ENCODE assay signal across 8 cellular contexts in the genomic region with DNA sequence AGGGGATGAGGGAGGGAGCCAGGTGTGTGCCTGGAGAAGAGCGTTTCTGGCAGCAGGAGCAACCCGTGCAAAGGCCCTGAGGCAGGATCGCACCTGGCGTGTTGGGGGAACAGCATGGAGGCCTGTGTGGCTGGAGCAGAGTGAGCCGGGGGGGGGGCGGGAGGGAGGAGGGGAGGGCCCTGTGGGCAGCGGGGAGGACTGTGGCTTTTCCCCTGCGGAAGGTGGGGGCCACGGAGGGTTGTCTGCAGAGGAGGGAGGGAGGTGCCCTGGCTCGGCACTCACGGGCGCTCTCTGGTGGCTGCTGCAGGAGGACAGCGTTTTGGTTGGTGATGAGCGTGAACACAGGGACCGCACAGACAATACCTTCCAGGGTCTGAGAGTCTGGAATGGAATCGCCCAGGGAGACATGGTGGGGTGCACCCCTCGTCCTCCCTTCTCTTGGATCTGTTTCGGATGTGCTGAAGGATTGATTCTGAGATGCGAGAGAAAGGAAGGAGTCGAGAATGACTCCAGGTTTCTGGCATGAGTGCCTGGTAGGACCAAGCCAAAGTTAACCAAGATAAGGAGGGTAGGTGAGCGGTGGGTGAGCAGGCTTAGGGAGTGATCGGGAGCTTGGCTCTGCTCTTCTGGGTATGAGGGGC. TPM values are rescaled to one million over a fixed set of nuclear protein-coding genes. Genes with fewer than 3 reads are reported as not detected.
A peak's percentile ranks its signal among the peaks of the same experiment; 100 is the strongest.
DNase-seq lines count a peak whose midpoint lies in the region; ATAC-seq, FAIRE-seq and TF ChIP-seq lines count a peak whose summit lies in the region.

No MANE protein-coding gene starts in this region.

- no peaks in the 10 kb centered on the region for H3K9me3 Mint-ChIP-seq in natural killer cell
- no peaks in the 10 kb centered on the region for H3K9me3 Mint-ChIP-seq in stimulated activated naive CD8-positive, alpha-beta T cell treated with anti-CD3 and anti-CD28 coated beads, Interleukin-15, amount 100 ng/mL, for 72 hours

- peaks cover 8% of the 10 kb centered on the region for H3K4me1 ChIP-seq in OCI-LY1 (ENCODE audit: insufficient read depth, low read length, severe bottlenecking)

- peaks cover 23 to 38% of the 10 kb centered on the region in 2 donors for H3K4me1 Mint-ChIP-seq in natural killer cell
- H3K4me1 Mint-ChIP-seq in stimulated activated naive CD8-positive, alpha-beta T cell treated with anti-CD3 and anti-CD28 coated beads, Interleukin-15, amount 100 ng/mL, for 72 hours: peaks cover 46% of the 10 kb centered on the region

- H3K27ac Mint-ChIP-seq in natural killer cell: peak overlapping the region in 1 of 2 donors; percentile 59
- peak overlapping the region; percentile 22 to 28 for H3K27ac Mint-ChIP-seq in stimulated activated naive CD8-positive, alpha-beta T cell treated with anti-CD3 and anti-CD28 coated beads, Interleukin-15, amount 100 ng/mL, for 72 hours

- H3K79me2 ChIP-seq in OCI-LY1 (ENCODE audit: insufficient read depth, low read length): 0 out of 2 replicates have a peak, but pooled peaks cover 3% of the 10 kb centered on the region

- no peaks in the 10 kb centered on the region for H3K9me3 ChIP-seq in OCI-LY1 (ENCODE audit: low read length)

- no peaks in the 10 kb centered on the region; the same call in 1 of the 2 replicates for H3F3A ChIP-seq in OCI-LY1 (ENCODE audit: insufficient read depth, low read length)

- peaks cover 5% of the 10 kb centered on the region; the same call in 1 of the 2 replicates for H3K36me3 ChIP-seq in OCI-LY1 (ENCODE audit: insufficient read depth, low read length)

- H2AFZ ChIP-seq in OCI-LY1 (ENCODE audit: low read length): no peak overlapping the region

- H4K20me1 ChIP-seq in OCI-LY1 (ENCODE audit: insufficient read depth, low read length): no peaks in the 10 kb centered on the region

- TF ChIP-seq CTCF in OCI-LY1 (IDR thresholded peaks at IDR 0.05; ENCODE audit: low read length) (peak; percentile 79), epithelial cell of esophagus (IDR thresholded peaks at IDR 0.05; ENCODE audit: insufficient read depth, low read depth, low read length, missing control alignments) (peak; percentile 78), natural killer cell (IDR thresholded peaks at IDR 0.05) (peak; percentile 53)

- no peak overlapping the region for H3K27ac ChIP-seq in OCI-LY1 (ENCODE audit: low read depth, low read length, poor library complexity, severe bottlenecking)

- DNase-seq in GM19239 (ENCODE audit: insufficient read length, low spot score): peak; percentile 61
- peak; percentile 57 for DNase-seq in activated T-cell treated with anti-CD3 and anti-CD28 coated beads for 4 hours
- DNase-seq in epithelial cell of esophagus (ENCODE audit: low read depth): peak; percentile 73
- peak; percentile 61 for DNase-seq in natural killer cell
- DNase-seq in stimulated activated naive CD8-positive, alpha-beta T cell treated with anti-CD3 and anti-CD28 coated beads, Interleukin-15, amount 100 ng/mL, for 72 hours: peak; percentile 60 to 68
- DNase-seq in GOT3 (lab: John Stamatoyannopoulos, UW): no peak

- intact Hi-C loops in natural killer cell (cut with micrococcal nuclease): no loop called here

- peak; percentile 80 to 91 (median 91) for ATAC-seq in natural killer cell
- ATAC-seq in stimulated activated naive CD8-positive, alpha-beta T cell treated with anti-CD3 and anti-CD28 coated beads, Interleukin-15, amount 100 ng/mL, for 72 hours: peak; percentile 84
- no peak for ATAC-seq in GM18505 (IDR thresholded peaks at IDR 0.05; ENCODE audit: unreplicated experiment)

- H3K4me2 ChIP-seq in OCI-LY1 (ENCODE audit: low read length): no peak overlapping the region; the same call in 1 of the 2 replicates

- no peaks in the 10 kb centered on the region for H3K36me3 Mint-ChIP-seq in natural killer cell

- no peak for TF ChIP-seq POLR2A in GM18505 (IDR thresholded peaks at IDR 0.05; ENCODE audit: borderline replicate concordance, extremely low read depth, insufficient read depth, insufficient read length)

- H3K9me2 ChIP-seq in OCI-LY1 (ENCODE audit: low read depth, low read length): no peaks in the 10 kb centered on the region

- no peak for FAIRE-seq in GM19239 (lab: Jason Lieb, UNC)

- H3K27me3 Mint-ChIP-seq in natural killer cell (ENCODE audit: low read depth in 2 of 2): no peaks in the 10 kb centered on the region
- no peaks in the 10 kb centered on the region for H3K27me3 Mint-ChIP-seq in stimulated activated naive CD8-positive, alpha-beta T cell treated with anti-CD3 and anti-CD28 coated beads, Interleukin-15, amount 100 ng/mL, for 72 hours

- no peak overlapping the region for H3K9ac ChIP-seq in OCI-LY1 (ENCODE audit: low read length)

- no peaks in the 10 kb centered on the region for H3K27me3 ChIP-seq in OCI-LY1 (ENCODE audit: insufficient read depth, low read length)

- H3K4me3 ChIP-seq in OCI-LY1 (ENCODE audit: low read depth, low read length, poor library complexity, severe bottlenecking): no peak overlapping the region
- H3K4me3 ChIP-seq in epithelial cell of esophagus (ENCODE audit: low read length): no peak overlapping the region

- H3K4me3 Mint-ChIP-seq in natural killer cell: no peak overlapping the region
- no peak overlapping the region for H3K4me3 Mint-ChIP-seq in stimulated activated naive CD8-positive, alpha-beta T cell treated with anti-CD3 and anti-CD28 coated beads, Interleukin-15, amount 100 ng/mL, for 72 hours

RNA-seq across cellular contexts. Expression of a gene that starts 6.5 kb away (rescaled TPM):
- 100 to 1,000 TPM; 101 to 116 (median 108) TPM for total RNA-seq in natural killer cell

RNA-seq across cellular contexts. Expression of a gene that starts 16.4 kb away (rescaled TPM):
- 10 to 100 TPM; 32.4 to 42.3 (median 37.2) TPM for total RNA-seq in natural killer cell

RNA-seq across cellular contexts. Expression of a gene that starts 32.7 kb away (rescaled TPM):
- total RNA-seq in natural killer cell: not detected

RNA-seq across cellular contexts. Expression of a gene that starts 48.1 kb away (rescaled TPM):
- 100 to 1,000 TPM; 272 to 300 (median 299) TPM for total RNA-seq in natural killer cell

RNA-seq across cellular contexts. Expression of a gene that starts 53.6 kb away (rescaled TPM):
- 10 to 100 TPM in 1 of 3 donors, 1 to 10 TPM in 2; 5.7 to 16.9 (median 8.4) TPM for total RNA-seq in natural killer cell
